19 cellular contexts compared by ENCODE assay signal in genomic region chr4:16717266-16717970, GRCh38.
"Had no signal": no experiment of that assay in that cellular context is flagged by ENCODE, and none has a peak within 500 bp of the region (broad histone marks: within the 10 kb centered on the region; RNA-seq: fewer than 3 reads in every experiment).

No MANE protein-coding gene starts in this region.

- H3K27me3 ChIP-seq: heart left ventricle, sigmoid colon had no signal

- H3K4me3 ChIP-seq: heart left ventricle, left ventricle myocardium inferior, prostate gland, sigmoid colon had no signal

- H3K27ac ChIP-seq: heart left ventricle, left ventricle myocardium inferior, prostate gland, sigmoid colon had no signal

- ATAC-seq: heart left ventricle, T-cell had no signal

- H3K4me3 Mint-ChIP-seq: activated B cell treated with CpG ODN at 0.5 μM for 24 hours; activated CD4-positive, alpha-beta T cell treated with anti-CD3 and anti-CD28 coated beads, Interleukin-2, amount 10 ng/mL, durations not matched to agents 24 days and 14 days; activated naive CD8-positive, alpha-beta T cell treated with anti-CD3 and anti-CD28 coated beads for 36 hours; dendritic cell treated with granulocyte-macrophage colony-stimulating factor and Interleukin-4, amounts not matched to agents 40 ng/mL and 50 ng/mL, for 4 days; memory B cell; nephron; T-cell; type B pancreatic cell had no signal

- H3K36me3 ChIP-seq: heart left ventricle, left ventricle myocardium inferior, prostate gland, sigmoid colon had no signal

- H3K4me1 Mint-ChIP-seq: activated B cell treated with CpG ODN at 0.5 μM for 24 hours; activated CD4-positive, alpha-beta T cell treated with anti-CD3 and anti-CD28 coated beads, Interleukin-2, amount 10 ng/mL, durations not matched to agents 24 days and 14 days; activated naive CD8-positive, alpha-beta T cell treated with anti-CD3 and anti-CD28 coated beads for 36 hours; memory B cell; T-cell had no signal

- H3K9me3 Mint-ChIP-seq: activated CD4-positive, alpha-beta T cell treated with anti-CD3 and anti-CD28 coated beads, Interleukin-2, amount 10 ng/mL, durations not matched to agents 24 days and 14 days; activated naive CD8-positive, alpha-beta T cell treated with anti-CD3 and anti-CD28 coated beads for 36 hours; dendritic cell treated with granulocyte-macrophage colony-stimulating factor and Interleukin-4, amounts not matched to agents 40 ng/mL and 50 ng/mL, for 4 days; T-cell had no signal

- H3K27me3 Mint-ChIP-seq: activated B cell treated with CpG ODN at 0.5 μM for 24 hours; activated CD4-positive, alpha-beta T cell treated with anti-CD3 and anti-CD28 coated beads, Interleukin-2, amount 10 ng/mL, durations not matched to agents 24 days and 14 days; dendritic cell treated with granulocyte-macrophage colony-stimulating factor and Interleukin-4, amounts not matched to agents 40 ng/mL and 50 ng/mL, for 4 days; memory B cell; T-cell; type B pancreatic cell had no signal

- H3K36me3 Mint-ChIP-seq: activated naive CD8-positive, alpha-beta T cell treated with anti-CD3 and anti-CD28 coated beads for 36 hours; memory B cell; T-cell; type B pancreatic cell had no signal

- DNase-seq: activated B cell treated with CpG ODN at 0.5 μM for 24 hours; activated CD4-positive, alpha-beta T cell treated with anti-CD3 and anti-CD28 coated beads, Interleukin-2, amount 10 ng/mL, durations not matched to agents 24 days and 14 days; activated gamma-delta T cell; activated naive CD8-positive, alpha-beta T cell treated with anti-CD3 and anti-CD28 coated beads for 36 hours; anterior cingulate cortex; caudate nucleus; heart left ventricle; kidney; left ventricle myocardium inferior; occipital lobe; sigmoid colon; stimulated activated CD4-positive, alpha-beta T cell treated with anti-CD3 and anti-CD28 coated beads, Interleukin-12 subunit alpha, Interleukin-12 subunit beta, amount 100 ng/mL, for 4 hours; stimulated activated naive CD4-positive, alpha-beta T cell; T-cell had no signal

- H3K9me3 ChIP-seq: heart left ventricle, prostate gland, sigmoid colon had no signal

- H3K27ac Mint-ChIP-seq: activated B cell treated with CpG ODN at 0.5 μM for 24 hours; activated CD4-positive, alpha-beta T cell treated with anti-CD3 and anti-CD28 coated beads, Interleukin-2, amount 10 ng/mL, durations not matched to agents 24 days and 14 days; activated naive CD8-positive, alpha-beta T cell treated with anti-CD3 and anti-CD28 coated beads for 36 hours; dendritic cell treated with granulocyte-macrophage colony-stimulating factor and Interleukin-4, amounts not matched to agents 40 ng/mL and 50 ng/mL, for 4 days; memory B cell; T-cell; type B pancreatic cell had no signal

- H3K4me1 ChIP-seq: prostate gland, sigmoid colon had no signal
